1 cellular context compared by ENCODE assay signal in the genomic region with DNA sequence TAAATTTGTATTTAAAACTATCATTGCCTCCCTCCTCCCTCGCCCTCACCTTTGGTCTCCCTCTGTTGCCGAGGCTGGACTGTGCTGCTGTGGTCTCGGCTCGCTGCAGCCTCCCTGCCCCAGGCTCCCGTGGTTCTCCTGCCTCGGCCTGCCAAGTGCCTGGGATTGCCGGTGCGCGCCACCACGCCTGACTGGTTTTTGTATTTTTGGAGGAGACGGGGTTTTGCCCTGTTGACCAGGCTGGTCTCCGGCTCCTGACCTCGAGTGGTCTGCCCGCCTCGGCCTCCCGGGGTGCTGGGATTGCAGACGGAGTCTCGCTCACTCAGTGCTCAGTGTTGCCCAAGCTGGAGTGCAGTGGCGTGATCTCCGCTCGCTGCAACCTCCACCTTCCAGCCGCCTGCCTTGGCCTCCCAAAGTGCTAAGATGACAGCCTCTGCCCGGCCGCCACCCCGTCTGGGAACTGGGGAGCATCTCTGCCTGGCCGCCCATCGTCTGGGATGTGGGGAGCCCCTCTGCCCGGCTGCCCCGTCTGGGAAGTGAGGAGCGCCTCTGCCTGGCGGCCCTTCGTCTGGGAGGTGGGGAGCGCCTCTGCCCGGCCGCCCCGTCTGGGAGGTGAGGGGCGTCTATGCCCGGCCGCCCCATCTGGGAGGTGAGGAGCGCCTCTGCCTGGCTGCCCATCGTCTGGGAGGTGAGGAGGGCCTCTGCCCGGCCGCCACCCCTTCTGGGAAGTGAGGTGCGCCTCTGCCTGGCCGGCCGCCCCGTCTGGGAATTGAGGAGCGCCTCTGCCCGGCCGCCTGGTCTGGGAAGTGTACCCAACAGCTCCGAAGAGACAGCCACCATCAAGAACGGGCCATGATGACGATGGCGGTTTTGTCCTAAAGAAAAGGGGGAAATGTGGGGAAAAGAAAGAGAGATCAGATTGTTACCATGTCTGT. TPM values are rescaled to one million over a fixed set of nuclear protein-coding genes. Genes with fewer than 3 reads are reported as not detected.
"Had no signal": no experiment of that assay in that cellular context is flagged by ENCODE, and none has a peak within 500 bp of the region (broad histone marks: within the 10 kb centered on the region; RNA-seq: fewer than 3 reads in every experiment).

No MANE protein-coding gene starts in this region.

RNA-seq across cellular contexts. Expression of gene IRAK3, which starts 14.4 kb away (rescaled TPM):
- polyA plus RNA-seq: naive thymus-derived CD4-positive, alpha-beta T cell had no signal
